ENCODE assay signal across 12 cellular contexts in the genomic region with DNA sequence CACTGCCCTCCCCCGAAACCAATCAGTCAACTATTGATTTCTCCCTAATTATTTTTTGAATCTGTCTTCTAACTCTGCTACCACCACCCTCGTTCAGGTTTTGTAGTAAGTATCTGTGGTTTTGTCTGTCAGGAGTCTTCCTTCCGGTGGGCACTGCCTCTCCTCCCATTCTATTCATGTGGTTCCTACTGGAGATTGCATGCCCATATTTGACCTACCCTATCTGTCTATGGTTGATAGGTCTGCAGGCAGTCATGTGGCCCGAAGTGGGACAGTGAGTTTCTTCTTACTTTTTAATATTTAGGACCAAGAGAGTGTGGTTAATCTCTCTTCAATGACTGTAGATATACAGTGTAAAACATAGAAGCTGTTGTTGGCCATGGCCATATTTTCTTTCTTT. TPM values are rescaled to one million over a fixed set of nuclear protein-coding genes. Genes with fewer than 3 reads are reported as not detected.
DNase-seq lines count a peak whose midpoint lies in the region; ATAC-seq lines count a peak whose summit lies in the region.
"Had no signal": no experiment of that assay in that cellular context is flagged by ENCODE, and none has a peak within 500 bp of the region (broad histone marks: within the 10 kb centered on the region; RNA-seq: fewer than 3 reads in every experiment).

No MANE protein-coding gene starts in this region.

- peak; percentile 15 for DNase-seq in stimulated activated CD4-positive, alpha-beta T cell treated with anti-CD3 and anti-CD28 coated beads, Interleukin-1b, Interleukin-23, amount 100 ng/mL, for 48 hours
- DNase-seq in stimulated activated CD4-positive, alpha-beta T cell treated with anti-CD3 and anti-CD28 coated beads, Interleukin-2, amount 100 ng/mL, for 48 hours: no peak
- DNase-seq in NOMO-1 (lab: John Stamatoyannopoulos, UW; ENCODE audit: unreplicated experiment in 2 of 2): peak; percentile 24 to 50
- DNase-seq in activated T-cell treated with anti-CD3 and anti-CD28 coated beads, Interleukin-2, amount 50 U/mL, for 4 hours: no peak
- peak; percentile 40 to 50 for DNase-seq in stimulated activated naive CD8-positive, alpha-beta T cell treated with anti-CD3 and anti-CD28 coated beads, Interleukin-15, amount 100 ng/mL, for 72 hours
- DNase-seq in DMS153 treated with DMSO at 0.1 percent for 48 hours (lab: John Stamatoyannopoulos, UW; ENCODE audit: unreplicated experiment): no peak
- DNase-seq: activated CD8-positive, alpha-beta memory T cell treated with anti-CD3 and anti-CD28 coated beads for 24 hours; caudate nucleus; ovary had no signal

- H3K27me3 Mint-ChIP-seq in activated T-cell treated with anti-CD3 and anti-CD28 coated beads, Interleukin-2, amount 50 U/mL, for 4 hours (ENCODE audit: low read depth): peaks cover 11% of the 10 kb centered on the region
- peaks cover 31% of the 10 kb centered on the region for H3K27me3 Mint-ChIP-seq in stimulated activated naive CD8-positive, alpha-beta T cell treated with anti-CD3 and anti-CD28 coated beads, Interleukin-15, amount 100 ng/mL, for 72 hours

- peaks cover 23% of the 10 kb centered on the region for H3K4me1 Mint-ChIP-seq in activated T-cell treated with anti-CD3 and anti-CD28 coated beads, Interleukin-2, amount 50 U/mL, for 4 hours (ENCODE audit: low read depth)
- peaks cover 20% of the 10 kb centered on the region for H3K4me1 Mint-ChIP-seq in stimulated activated naive CD8-positive, alpha-beta T cell treated with anti-CD3 and anti-CD28 coated beads, Interleukin-15, amount 100 ng/mL, for 72 hours

- ATAC-seq in activated T-cell treated with anti-CD3 and anti-CD28 coated beads, Interleukin-2, amount 50 U/mL, for 4 hours: peak; percentile 89 to 90
- ATAC-seq in stimulated activated naive CD8-positive, alpha-beta T cell treated with anti-CD3 and anti-CD28 coated beads, Interleukin-15, amount 100 ng/mL, for 72 hours: peak; percentile 100
- no peak for ATAC-seq in HG02798 (IDR thresholded peaks at IDR 0.05; ENCODE audit: poor library complexity, unreplicated experiment)
- ATAC-seq in GM19467 (IDR thresholded peaks at IDR 0.05; ENCODE audit: unreplicated experiment): no peak
- ATAC-seq: left lobe of liver had no signal

- peak overlapping the region; percentile 72 for H3K4me3 Mint-ChIP-seq in activated T-cell treated with anti-CD3 and anti-CD28 coated beads, Interleukin-2, amount 50 U/mL, for 4 hours
- H3K4me3 Mint-ChIP-seq in stimulated activated naive CD8-positive, alpha-beta T cell treated with anti-CD3 and anti-CD28 coated beads, Interleukin-15, amount 100 ng/mL, for 72 hours: peak overlapping the region; percentile 52 to 75

- no peaks in the 10 kb centered on the region for H3K9me3 Mint-ChIP-seq in activated T-cell treated with anti-CD3 and anti-CD28 coated beads, Interleukin-2, amount 50 U/mL, for 4 hours
- no peaks in the 10 kb centered on the region for H3K9me3 Mint-ChIP-seq in stimulated activated naive CD8-positive, alpha-beta T cell treated with anti-CD3 and anti-CD28 coated beads, Interleukin-15, amount 100 ng/mL, for 72 hours

- no peaks in the 10 kb centered on the region for H3K36me3 Mint-ChIP-seq in activated T-cell treated with anti-CD3 and anti-CD28 coated beads, Interleukin-2, amount 50 U/mL, for 4 hours (ENCODE audit: insufficient read depth)

- peak overlapping the region in 1 of 2 donors; percentile 27 for H3K27ac Mint-ChIP-seq in stimulated activated naive CD8-positive, alpha-beta T cell treated with anti-CD3 and anti-CD28 coated beads, Interleukin-15, amount 100 ng/mL, for 72 hours

RNA-seq across cellular contexts. Expression of gene MAST2, which starts 17.8 kb away (rescaled TPM):
- total RNA-seq in activated T-cell treated with anti-CD3 and anti-CD28 coated beads, Interleukin-2, amount 50 U/mL, for 4 hours: 10 to 100 TPM; 15.7 to 19.3 (median 17.6) TPM

RNA-seq across cellular contexts. Expression of gene IPP, which starts 35.1 kb away (rescaled TPM):
- 10 to 100 TPM; 11.3 to 11.7 (median 11.6) TPM for total RNA-seq in activated T-cell treated with anti-CD3 and anti-CD28 coated beads, Interleukin-2, amount 50 U/mL, for 4 hours

Comparison
In these comparisons a context has a peak if more than half of its experiments do, and no peak if none do; other contexts are left out.
1. DNase-seq: peak in stimulated activated CD4-positive, alpha-beta T cell treated with anti-CD3 and anti-CD28 coated beads, Interleukin-1b, Interleukin-23, amount 100 ng/mL, for 48 hours (single experiment), NOMO-1 (2 of 2) and stimulated activated naive CD8-positive, alpha-beta T cell treated with anti-CD3 and anti-CD28 coated beads, Interleukin-15, amount 100 ng/mL, for 72 hours (2 of 2); none in stimulated activated CD4-positive, alpha-beta T cell treated with anti-CD3 and anti-CD28 coated beads, Interleukin-2, amount 100 ng/mL, for 48 hours (0 of 2), activated T-cell treated with anti-CD3 and anti-CD28 coated beads, Interleukin-2, amount 50 U/mL, for 4 hours (single experiment) and DMS153 treated with DMSO at 0.1 percent for 48 hours (single experiment).
2. ATAC-seq: peak in activated T-cell treated with anti-CD3 and anti-CD28 coated beads, Interleukin-2, amount 50 U/mL, for 4 hours (2 of 2) and stimulated activated naive CD8-positive, alpha-beta T cell treated with anti-CD3 and anti-CD28 coated beads, Interleukin-15, amount 100 ng/mL, for 72 hours (single experiment); none in HG02798 (single experiment) and GM19467 (single experiment).